ENCODE assay signal across 14 cellular contexts in the genomic region with DNA sequence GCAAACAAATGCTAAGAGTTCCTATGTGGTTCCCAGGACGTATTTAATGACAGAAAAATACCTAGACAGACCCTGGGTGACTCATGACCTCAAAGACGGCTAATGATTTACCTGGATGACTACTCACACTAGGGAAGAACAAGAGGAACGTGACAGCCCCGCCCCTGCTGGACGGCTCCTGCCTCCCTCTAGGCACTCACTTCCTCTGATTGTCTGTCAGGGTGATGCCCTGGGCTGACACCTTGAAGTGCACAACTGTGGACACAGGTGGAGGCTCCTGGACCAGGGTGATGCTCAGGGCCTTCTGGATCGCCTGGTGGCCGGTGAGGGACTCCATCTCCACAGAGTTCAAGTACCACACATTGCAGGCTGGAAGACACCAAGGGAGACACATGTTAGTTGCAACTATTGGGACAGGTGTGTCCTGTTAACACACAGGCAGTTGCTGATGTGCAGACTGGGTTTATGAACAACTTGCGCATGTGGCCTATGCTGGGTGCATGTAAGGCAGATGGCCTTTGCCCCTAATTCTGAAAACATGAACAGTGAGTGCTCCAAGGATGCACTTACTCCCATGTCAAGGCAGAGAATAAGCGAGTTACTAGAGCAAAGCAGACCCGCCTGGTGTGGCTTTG.
A peak's percentile ranks its signal among the peaks of the same experiment; 100 is the strongest.
DNase-seq lines count a peak whose midpoint lies in the region; ATAC-seq, FAIRE-seq and TF ChIP-seq lines count a peak whose summit lies in the region.
"Had no signal": no experiment of that assay in that cellular context is flagged by ENCODE, and none has a peak within 500 bp of the region (broad histone marks: within the 10 kb centered on the region; RNA-seq: fewer than 3 reads in every experiment).

No MANE protein-coding gene starts in this region.

- no peak overlapping the region for H3K4me3 ChIP-seq in PC-3 (ENCODE audit: low read length)
- no peak overlapping the region for H3K4me3 ChIP-seq in kidney epithelial cell (ENCODE audit: low read depth, low read length)
- no peak overlapping the region for H3K4me3 ChIP-seq in small intestine (ENCODE audit: low read depth in 1 of 2, low read length in 2 of 2)
- H3K4me3 ChIP-seq: BLaER1, GM12878 had no signal

- H3K27ac ChIP-seq in PC-3 (ENCODE audit: low read length) (no peak overlapping the region), small intestine (ENCODE audit: low read depth in 1 of 2, low read length in 1 of 2) (peak overlapping the region in 1 of 2 donors; percentile 81)
- H3K27ac ChIP-seq: BLaER1 had no signal

- no peak overlapping the region for H3K9ac ChIP-seq in PC-3 (ENCODE audit: low read length)
- H3K9ac ChIP-seq: BLaER1 had no signal

- H3K36me3 ChIP-seq in PC-3 (ENCODE audit: low read depth, low read length) (peaks cover 73% of the 10 kb centered on the region), kidney epithelial cell (ENCODE audit: control insufficient read depth, insufficient read depth, low read length) (peaks cover 11% of the 10 kb centered on the region), small intestine (ENCODE audit: control insufficient read depth in 2 of 2, insufficient read depth in 2 of 2, low read length in 2 of 2) (peaks cover 8 to 22% of the 10 kb centered on the region in 2 donors)

- H3F3A ChIP-seq in PC-3 (ENCODE audit: low read length, unreplicated experiment): no peaks in the 10 kb centered on the region

- 41 to 73% (median 51%) methylated on average over 10 of the region's 10 CpGs for WGBS in small intestine, 3 donors

- peak; percentile 87 for ATAC-seq in GM19463 (IDR thresholded peaks at IDR 0.05; ENCODE audit: unreplicated experiment)
- peak; percentile 88 for ATAC-seq in PC-3
- ATAC-seq in GM19328 (IDR thresholded peaks at IDR 0.05; ENCODE audit: unreplicated experiment): no peak
- ATAC-seq: GM12878 had no signal

- intact Hi-C loops in PC-3 (cut with micrococcal nuclease): no loop called here

- POLR2A ChIA-PET in PC-3 (lab: Charles Lee; ENCODE audit: unreplicated experiment): no interaction called here

- no TSS peak for BruUV-seq in PC-3 (replicated peaks; lab: Mats Ljungman, UMichigan)

- no peaks in the 10 kb centered on the region for H3K9me2 ChIP-seq in PC-3 (replicated peaks; ENCODE audit: low read length)

- FAIRE-seq in small intestine (lab: Jason Lieb, UNC): no peak
- FAIRE-seq: frontal cortex, GM12878 had no signal

- H3K27me3 ChIP-seq in PC-3 (ENCODE audit: low read length) (no peaks in the 10 kb centered on the region), kidney epithelial cell (ENCODE audit: control insufficient read depth, insufficient read depth, low read length) (no peaks in the 10 kb centered on the region), small intestine (ENCODE audit: control insufficient read depth in 2 of 2, insufficient read depth in 2 of 2, low read length in 2 of 2) (no peaks in the 10 kb centered on the region)
- H3K27me3 ChIP-seq: BLaER1 had no signal

- peaks cover 9% of the 10 kb centered on the region; the same call in 1 of the 2 replicates for H3K4me1 ChIP-seq in PC-3 (ENCODE audit: insufficient read depth, low read length)
- peaks cover 0 to 16% of the 10 kb centered on the region in 2 donors for H3K4me1 ChIP-seq in small intestine (ENCODE audit: control insufficient read depth in 2 of 2, insufficient read depth in 1 of 2, low read depth in 1 of 2, low read length in 1 of 2)

- no peak for TF ChIP-seq CTCF in PC-3 (conservative IDR thresholded peaks at IDR 0.05; ENCODE audit: low read depth, low read length)
- peak; percentile 2 for TF ChIP-seq CTCF in kidney epithelial cell (IDR thresholded peaks at IDR 0.05; ENCODE audit: insufficient read depth, low read length, poor library complexity, severe bottlenecking)

- no peaks in the 10 kb centered on the region for H4K20me1 ChIP-seq in PC-3 (ENCODE audit: low read length)
- H4K20me1 ChIP-seq: BLaER1 had no signal

- DNase-seq in PC-3 (peak; percentile 77), kidney epithelial cell (ENCODE audit: low read depth) (peak; percentile 93), small intestine (peak; percentile 93), SHP77 (lab: John Stamatoyannopoulos, UW) (no peak), NCI-H524 treated with DMSO at 0.1 percent for 48 hours (lab: John Stamatoyannopoulos, UW) (no peak)
- DNase-seq: activated naive CD4-positive, alpha-beta T cell; Kasumi-1; NCI-H146; NCI-H510A had no signal

- CTCF ChIA-PET in PC-3 (lab: Charles Lee): no interaction called here

- H2AFZ ChIP-seq in PC-3 (ENCODE audit: low read length): no peak overlapping the region

- no peak overlapping the region for H3K4me2 ChIP-seq in PC-3 (ENCODE audit: low read length)
- H3K4me2 ChIP-seq: BLaER1 had no signal

- H3K79me2 ChIP-seq in PC-3 (ENCODE audit: low read length): no peaks in the 10 kb centered on the region

- no peaks in the 10 kb centered on the region for H3K9me3 ChIP-seq in PC-3 (ENCODE audit: low read length)
- H3K9me3 ChIP-seq in small intestine (ENCODE audit: control insufficient read depth, low read depth): no peaks in the 10 kb centered on the region

Comparison
In these comparisons a context has a peak if more than half of its experiments do, and no peak if none do; other contexts are left out.
1. DNase-seq: peak in PC-3 (single experiment), kidney epithelial cell (single experiment) and small intestine (single experiment); none in SHP77 (0 of 2) and NCI-H524 treated with DMSO at 0.1 percent for 48 hours (single experiment).